Comparison of ENCODE assay signal across 13 cellular contexts in genomic region chr10:70364772-70365091, GRCh38. TPM values are rescaled to one million over a fixed set of nuclear protein-coding genes. Genes with fewer than 3 reads are reported as not detected.
DNase-seq lines count a peak whose midpoint lies in the region; ATAC-seq and TF ChIP-seq lines count a peak whose summit lies in the region.
"Had no signal": no experiment of that assay in that cellular context is flagged by ENCODE, and none has a peak within 500 bp of the region (broad histone marks: within the 10 kb centered on the region; RNA-seq: fewer than 3 reads in every experiment).

No MANE protein-coding gene starts in this region.

- peaks cover 10% of the 10 kb centered on the region for H3K4me1 Mint-ChIP-seq in activated CD4-positive, alpha-beta T cell treated with anti-CD3 and anti-CD28 coated beads, Interleukin-2, amount 10 ng/mL, durations not matched to agents 7 days and 5 days
- H3K4me1 Mint-ChIP-seq in type B pancreatic cell (ENCODE audit: unreplicated experiment): peaks cover 7% of the 10 kb centered on the region

- TF ChIP-seq CTCF in RWPE2 (IDR thresholded peaks at IDR 0.05; ENCODE audit: poor library complexity, severe bottlenecking) (peak; percentile 75), type B pancreatic cell (conservative IDR thresholded peaks at IDR 0.05) (no peak)

- no peaks in the 10 kb centered on the region for H3K27me3 Mint-ChIP-seq in activated CD4-positive, alpha-beta T cell treated with anti-CD3 and anti-CD28 coated beads, Interleukin-2, amount 10 ng/mL, durations not matched to agents 7 days and 5 days
- no peaks in the 10 kb centered on the region for H3K27me3 Mint-ChIP-seq in type B pancreatic cell
- H3K27me3 Mint-ChIP-seq: activated naive CD4-positive, alpha-beta T cell treated with anti-CD3 and anti-CD28 coated beads, Interleukin-2, amount 10 ng/mL, durations not matched to agents 7 days and 5 days had no signal

- CTCF ChIA-PET in activated CD4-positive, alpha-beta T cell treated with anti-CD3 and anti-CD28 coated beads, Interleukin-2, amount 10 ng/mL, durations not matched to agents 7 days and 5 days (lab: Charles Lee): interaction anchor here (0.6 to 3.0 kb wide), 40 partner anchors 10 to 1590 kb away, joined by 3 to 79 read pairs (median 4); partner anchors contain the start of genes LRRC20, PPA1, SAR1A and TYSND1

- H3K4me3 Mint-ChIP-seq in activated CD4-positive, alpha-beta T cell treated with anti-CD3 and anti-CD28 coated beads, Interleukin-2, amount 10 ng/mL, durations not matched to agents 7 days and 5 days: no peak overlapping the region
- H3K4me3 Mint-ChIP-seq in type B pancreatic cell: no peak overlapping the region
- H3K4me3 Mint-ChIP-seq: activated CD8-positive, alpha-beta T cell treated with anti-CD3 and anti-CD28 coated beads, Interleukin-2, amount 10 ng/mL, durations not matched to agents 7 days and 5 days; activated naive CD4-positive, alpha-beta T cell treated with anti-CD3 and anti-CD28 coated beads, Interleukin-2, amount 10 ng/mL, durations not matched to agents 7 days and 5 days had no signal

- no peaks in the 10 kb centered on the region for H3K27me3 ChIP-seq in RWPE2 (ENCODE audit: insufficient read depth, poor library complexity, severe bottlenecking)
- H3K27me3 ChIP-seq: right lobe of liver, testis had no signal

- intact Hi-C loops in left colon (cut with DNase I, micrococcal nuclease) (loop anchor here (1.0 to 10.0 kb wide), 2 partner anchors 140 to 143 kb away; no protein-coding TSS in a partner anchor), posterior vena cava (cut with DNase I) (loop anchor here (2.0 to 5.0 kb wide), 2 partner anchors 142 kb away; no protein-coding TSS in a partner anchor)

- H3K9me3 ChIP-seq in RWPE2 (ENCODE audit: severe bottlenecking): no peaks in the 10 kb centered on the region
- H3K9me3 ChIP-seq: mucosa of descending colon, right lobe of liver, testis had no signal

- H3K27ac Mint-ChIP-seq in activated CD4-positive, alpha-beta T cell treated with anti-CD3 and anti-CD28 coated beads, Interleukin-2, amount 10 ng/mL, durations not matched to agents 7 days and 5 days: peak overlapping the region; percentile 2
- H3K27ac Mint-ChIP-seq in type B pancreatic cell: peak overlapping the region; percentile 67
- H3K27ac Mint-ChIP-seq: activated naive CD4-positive, alpha-beta T cell treated with anti-CD3 and anti-CD28 coated beads, Interleukin-2, amount 10 ng/mL, durations not matched to agents 7 days and 5 days had no signal

- H3K27ac ChIP-seq in RWPE2 (ENCODE audit: poor library complexity, severe bottlenecking): peak overlapping the region; percentile 95

- H3K36me3 ChIP-seq in RWPE2 (ENCODE audit: low read depth): no peaks in the 10 kb centered on the region
- H3K36me3 ChIP-seq: right lobe of liver had no signal

- no peaks in the 10 kb centered on the region for H3K36me3 Mint-ChIP-seq in activated CD4-positive, alpha-beta T cell treated with anti-CD3 and anti-CD28 coated beads, Interleukin-2, amount 10 ng/mL, durations not matched to agents 7 days and 5 days (ENCODE audit: low read depth)
- no peaks in the 10 kb centered on the region for H3K36me3 Mint-ChIP-seq in type B pancreatic cell
- H3K36me3 Mint-ChIP-seq: activated naive CD4-positive, alpha-beta T cell treated with anti-CD3 and anti-CD28 coated beads, Interleukin-2, amount 10 ng/mL, durations not matched to agents 7 days and 5 days had no signal

- H3K4me1 ChIP-seq in RWPE2 (ENCODE audit: insufficient read depth, poor library complexity, severe bottlenecking): peaks cover 8% of the 10 kb centered on the region

- H3K4me3 ChIP-seq in RWPE2 (ENCODE audit: severe bottlenecking): no peak overlapping the region
- H3K4me3 ChIP-seq: mucosa of descending colon, right lobe of liver, testis had no signal

- DNase-seq in activated CD4-positive, alpha-beta T cell treated with anti-CD3 and anti-CD28 coated beads, Interleukin-2, amount 10 ng/mL, durations not matched to agents 7 days and 5 days: no peak
- DNase-seq in activated CD4-positive, alpha-beta T cell treated with anti-CD3 and anti-CD28 coated beads, Interleukin-2, amount 50 U/mL, for 1 hour: no peak
- DNase-seq in RWPE2 (ENCODE audit: low spot score) (no peak), left colon (no peak), type B pancreatic cell (ENCODE audit: extremely low spot score, unreplicated experiment) (no peak), NCI-H2081 treated with DMSO at 0.1 percent for 48 hours (lab: John Stamatoyannopoulos, UW) (no peak), posterior vena cava (ENCODE audit: low spot score) (no peak), OCI-M1 (lab: John Stamatoyannopoulos, UW) (no peak)

- no peak for ATAC-seq in RWPE2 (ENCODE audit: low read depth)
- ATAC-seq in left colon: peak; percentile 40

- no peaks in the 10 kb centered on the region for H3K9me3 Mint-ChIP-seq in activated CD4-positive, alpha-beta T cell treated with anti-CD3 and anti-CD28 coated beads, Interleukin-2, amount 10 ng/mL, durations not matched to agents 7 days and 5 days
- no peaks in the 10 kb centered on the region for H3K9me3 Mint-ChIP-seq in type B pancreatic cell
- H3K9me3 Mint-ChIP-seq: activated naive CD4-positive, alpha-beta T cell treated with anti-CD3 and anti-CD28 coated beads, Interleukin-2, amount 10 ng/mL, durations not matched to agents 7 days and 5 days had no signal

- POLR2A ChIA-PET in activated CD4-positive, alpha-beta T cell treated with anti-CD3 and anti-CD28 coated beads, Interleukin-2, amount 10 ng/mL, durations not matched to agents 7 days and 5 days (lab: Charles Lee): interaction anchor here (1.3 kb wide), 1 partner anchor 143 kb away, joined by 13 read pairs; no protein-coding TSS in a partner anchor

RNA-seq across cellular contexts. Expression of gene LRRC20, which starts 17.7 kb away (rescaled TPM):
- 10 to 100 TPM; 13.2 to 14.9 TPM for total RNA-seq in activated CD4-positive, alpha-beta T cell treated with anti-CD3 and anti-CD28 coated beads, Interleukin-2, amount 10 ng/mL, durations not matched to agents 7 days and 5 days
- total RNA-seq in left colon (1 to 10 TPM; 5.0 to 5.6 TPM), type B pancreatic cell (ENCODE audit: low replicate concordance) (6.1 and 17.6 TPM in 2 replicates), posterior vena cava (1 to 10 TPM; 3.1 to 3.9 TPM)

RNA-seq across cellular contexts. Expression of gene EIF4EBP2, which starts 39.2 kb away (rescaled TPM):
- total RNA-seq in activated CD4-positive, alpha-beta T cell treated with anti-CD3 and anti-CD28 coated beads, Interleukin-2, amount 10 ng/mL, durations not matched to agents 7 days and 5 days: 10 to 100 TPM; 56.1 to 68.7 TPM
- total RNA-seq in left colon (100 to 1,000 TPM in 1 of 2 donors, 10 to 100 TPM in 1; 72.2 to 112 TPM), type B pancreatic cell (ENCODE audit: low replicate concordance) (80.4 and 100 TPM in 2 replicates), posterior vena cava (10 to 100 TPM; 50.1 to 55.5 TPM)
